8 cellular contexts compared by ENCODE assay signal in genomic region chr1:234851450-234852438, GRCh38.
A peak's percentile ranks its signal among the peaks of the same experiment; 100 is the strongest.
DNase-seq lines count a peak whose midpoint lies in the region; ATAC-seq and TF ChIP-seq lines count a peak whose summit lies in the region.

No MANE protein-coding gene starts in this region.

- TF ChIP-seq CTCF in MM.1S (IDR thresholded peaks at IDR 0.05; ENCODE audit: low read length) (no peak), cardiac fibroblast (IDR thresholded peaks at IDR 0.05; ENCODE audit: low read depth, low read length) (no peak)

- H3K79me2 ChIP-seq in MM.1S (ENCODE audit: low read length), result no peaks in the 10 kb centered on the region

- H3K9ac ChIP-seq in MM.1S (ENCODE audit: low read length) (no peak overlapping the region; the same call in 1 of the 2 replicates), skeletal muscle satellite cell (ENCODE audit: low read depth, low read length) (no peak overlapping the region)

- H3K27me3 ChIP-seq in MM.1S (replicated peaks; ENCODE audit: insufficient read depth, low read length) (no peaks in the 10 kb centered on the region), skeletal muscle satellite cell (ENCODE audit: control insufficient read depth, insufficient read depth, low read length) (no peaks in the 10 kb centered on the region)

- H3K4me3 ChIP-seq in MM.1S (ENCODE audit: low read length) (peak overlapping the region; percentile 8; the same call in 1 of the 2 replicates), cardiac fibroblast (replicated peaks in 1 of 2; ENCODE audit: low read depth in 2 of 2, low read length in 2 of 2) (no peak overlapping the region), skeletal muscle satellite cell (ENCODE audit: low read length) (peak overlapping the region; percentile 18)

- peak overlapping the region; percentile 21; the same call in 1 of the 2 replicates for H3K27ac ChIP-seq in MM.1S (ENCODE audit: low read length)

- H3K36me3 ChIP-seq in MM.1S (replicated peaks; ENCODE audit: insufficient read depth, low read length) (no peaks in the 10 kb centered on the region), skeletal muscle satellite cell (ENCODE audit: insufficient read depth, low read length) (no peaks in the 10 kb centered on the region)

- no peaks in the 10 kb centered on the region for H3K9me2 ChIP-seq in MM.1S (replicated peaks; ENCODE audit: insufficient read depth, low read length)

- no peaks in the 10 kb centered on the region for H3K9me3 ChIP-seq in MM.1S (replicated peaks; ENCODE audit: insufficient read depth, low read length)
- H3K9me3 ChIP-seq in skeletal muscle satellite cell (replicated peaks; ENCODE audit: low read length), result no peaks in the 10 kb centered on the region

- H3F3A ChIP-seq in MM.1S (ENCODE audit: insufficient read depth, low read length), result peaks cover 15% of the 10 kb centered on the region

- peak overlapping the region; percentile 19 for H2AFZ ChIP-seq in MM.1S (ENCODE audit: low read length)

- H3K4me1 ChIP-seq in MM.1S (ENCODE audit: low read length), result peaks cover 19% of the 10 kb centered on the region
- H3K4me1 ChIP-seq in skeletal muscle satellite cell (ENCODE audit: control insufficient read depth, insufficient read depth, low read length), result peaks cover 35% of the 10 kb centered on the region

- peak overlapping the region; percentile 47 for H3K4me2 ChIP-seq in MM.1S (ENCODE audit: low read depth, low read length)
- peak overlapping the region; percentile 32 for H3K4me2 ChIP-seq in skeletal muscle satellite cell (ENCODE audit: low read length)

- H4K20me1 ChIP-seq in MM.1S (ENCODE audit: insufficient read depth, low read length), result no peaks in the 10 kb centered on the region

- DNase-seq in A172 (ENCODE audit: low spot score), result peak; percentile 87
- peak; percentile 88 for DNase-seq in MM.1S
- peak; percentile 36 to 49 for DNase-seq in cardiac fibroblast (ENCODE audit: low read depth in 2 of 2)
- DNase-seq in activated effector memory CD4-positive, alpha-beta T cell treated with anti-CD3 and anti-CD28 coated beads, Interleukin-2, amount 50 U/mL, for 16 hours, result no peak

- peak; percentile 71 for ATAC-seq in GM21367 (IDR thresholded peaks at IDR 0.05; ENCODE audit: unreplicated experiment)
- no peak for ATAC-seq in HG03439 (IDR thresholded peaks at IDR 0.05; ENCODE audit: unreplicated experiment)
- no peak for ATAC-seq in GM18870 (IDR thresholded peaks at IDR 0.05; ENCODE audit: unreplicated experiment)

Comparison
In these comparisons a context has a peak if more than half of its experiments do, and no peak if none do; other contexts are left out.
1. H3K4me3 ChIP-seq: peak in MM.1S (single experiment) and skeletal muscle satellite cell (single experiment); none in cardiac fibroblast (0 of 2).